Comparison of ENCODE assay signal across 17 cellular contexts in the genomic region with DNA sequence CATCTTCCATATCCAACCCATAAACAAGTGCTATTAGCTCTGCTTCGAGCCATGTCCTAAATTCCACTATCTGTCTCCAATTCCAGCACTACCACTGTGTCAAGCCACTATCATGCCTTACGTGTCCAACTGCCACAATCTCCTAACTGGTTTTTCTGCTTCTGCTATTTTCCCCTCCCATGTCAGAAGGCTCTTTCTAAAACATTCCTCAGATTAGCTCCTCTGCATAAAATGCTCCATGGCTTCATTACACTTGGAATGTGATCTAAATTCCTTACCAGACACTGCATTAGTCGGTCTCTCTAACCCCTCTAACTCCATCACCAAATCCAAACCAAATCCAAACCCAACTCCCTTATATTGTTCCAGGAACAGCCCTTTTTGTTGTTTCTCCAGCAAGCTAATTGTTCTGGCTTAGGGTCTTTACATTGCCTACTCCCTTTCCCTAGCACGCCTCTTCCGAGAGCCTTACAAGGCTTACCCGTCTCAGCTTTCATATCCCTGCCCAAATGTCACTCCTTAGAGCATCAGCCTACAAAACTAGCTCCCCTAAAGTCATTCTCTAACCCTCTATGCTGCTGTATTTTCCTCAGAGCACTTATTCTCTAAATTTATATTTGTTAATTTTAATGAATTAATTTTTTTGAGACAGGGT.
DNase-seq lines count a peak whose midpoint lies in the region; TF ChIP-seq lines count a peak whose summit lies in the region.
"Had no signal": no experiment of that assay in that cellular context is flagged by ENCODE, and none has a peak within 500 bp of the region (broad histone marks: within the 10 kb centered on the region; RNA-seq: fewer than 3 reads in every experiment).

No MANE protein-coding gene starts in this region.

- H3K4ac ChIP-seq in H9 (ENCODE audit: low read depth, low read length) (no peak overlapping the region), mesendoderm (ENCODE audit: low read depth, low read length) (no peak overlapping the region)

- H3K56ac ChIP-seq in H9 (ENCODE audit: insufficient read length, low read depth, low read length): no peak overlapping the region
- no peak overlapping the region for H3K56ac ChIP-seq in mesendoderm (ENCODE audit: low read length)

- intact Hi-C loops in prostate gland (cut with DNase I): no loop called here

- no peak overlapping the region for H2BK20ac ChIP-seq in H9 (ENCODE audit: low read depth, low read length, poor library complexity, severe bottlenecking)

- H3K27me3 ChIP-seq in H9 (ENCODE audit: insufficient read depth, low read length) (no peaks in the 10 kb centered on the region), mesendoderm (ENCODE audit: insufficient read depth, low read length, poor library complexity) (no peaks in the 10 kb centered on the region), smooth muscle cell (ENCODE audit: low read depth) (no peaks in the 10 kb centered on the region), prostate gland (replicated peaks; ENCODE audit: insufficient read depth) (no peaks in the 10 kb centered on the region)
- peaks cover 3% of the 10 kb centered on the region for H3K27me3 ChIP-seq in effector memory CD4-positive, alpha-beta T cell (replicated peaks; ENCODE audit: control insufficient read depth, insufficient read depth, low read length, poor library complexity, severe bottlenecking)
- H3K27me3 ChIP-seq: BE2C had no signal

- H3K36me3 Mint-ChIP-seq in H9 (ENCODE audit: insufficient read depth in 1 of 3, low read depth in 3 of 3): peaks cover 0 to 3% (median 0%) of the 10 kb centered on the region in 3 experiments; a peak in 2 of 7 replicates
- H3K36me3 Mint-ChIP-seq: CD8-positive, alpha-beta T cell; IgD-negative memory B cell had no signal

- no peaks in the 10 kb centered on the region for H3K23me2 ChIP-seq in H9 (ENCODE audit: insufficient read length, low read depth, low read length, poor library complexity, severe bottlenecking)

- peak overlapping the region; percentile 14 for H3K4me2 ChIP-seq in H9 (ENCODE audit: insufficient read depth, insufficient read length, low read length)
- no peak overlapping the region for H3K4me2 ChIP-seq in mesendoderm (ENCODE audit: low read length)
- H3K4me2 ChIP-seq in smooth muscle cell: peak overlapping the region; percentile 6

- H3K14ac ChIP-seq in H9 (ENCODE audit: insufficient read depth, low read length): no peak overlapping the region

- no peak overlapping the region for H3K23ac ChIP-seq in H9 (ENCODE audit: insufficient read length, low read depth, low read length)
- H3K23ac ChIP-seq in mesendoderm (ENCODE audit: low read length): no peak overlapping the region

- TF ChIP-seq POLR2A in prostate gland (IDR thresholded peaks at IDR 0.05): no peak

- no peak overlapping the region for H3K18ac ChIP-seq in H9 (ENCODE audit: insufficient read length, low read depth, low read length)
- no peak overlapping the region for H3K18ac ChIP-seq in mesendoderm (ENCODE audit: low read length)

- H2BK120ac ChIP-seq in H9 (ENCODE audit: low read depth, low read length, poor library complexity, severe bottlenecking) (no peak overlapping the region), mesendoderm (ENCODE audit: low read depth, low read length) (no peak overlapping the region)

- WGBS in H9 (ENCODE audit: extremely low coverage, insufficient read length, low lambda C conversion rate): 100% methylated on average over 1 of the region's 6 CpGs
- WGBS in mesendoderm (ENCODE audit: extremely low coverage, insufficient coverage, low lambda C conversion rate): 100% methylated on average over 1 of the region's 6 CpGs
- 45% methylated on average over 6 of the region's 6 CpGs for WGBS in smooth muscle cell (ENCODE audit: low lambda C conversion rate)
- WGBS in prostate gland: 91% methylated on average over 6 of the region's 6 CpGs

- H3K9ac ChIP-seq in H9 (ENCODE audit: extremely low read depth, insufficient read length, low read length) (no peak overlapping the region), mesendoderm (ENCODE audit: low read length) (no peak overlapping the region), smooth muscle cell (ENCODE audit: low read depth) (no peak overlapping the region)

- H3K79me1 ChIP-seq in H9 (ENCODE audit: insufficient read depth, low read depth, low read length, poor library complexity, severe bottlenecking) (no peaks in the 10 kb centered on the region), mesendoderm (ENCODE audit: low read length) (no peaks in the 10 kb centered on the region)

- H3K79me2 ChIP-seq in H9 (ENCODE audit: insufficient read depth, low read length): no peaks in the 10 kb centered on the region
- H3K79me2 ChIP-seq in mesendoderm (ENCODE audit: control insufficient read depth, insufficient read depth, low read length): no peaks in the 10 kb centered on the region
- H3K79me2 ChIP-seq in smooth muscle cell (ENCODE audit: low read depth): no peaks in the 10 kb centered on the region

- no peak overlapping the region for H3K27ac ChIP-seq in H9 (ENCODE audit: insufficient read length, low read depth, low read length)
- no peak overlapping the region for H3K27ac ChIP-seq in mesendoderm (ENCODE audit: low read depth, low read length)
- no peak overlapping the region for H3K27ac ChIP-seq in smooth muscle cell (ENCODE audit: low read depth)
- H3K27ac ChIP-seq in effector memory CD4-positive, alpha-beta T cell (ENCODE audit: insufficient read depth, low read length, poor library complexity, severe bottlenecking): no peak overlapping the region
- no peak overlapping the region for H3K27ac ChIP-seq in prostate gland
- H3K27ac ChIP-seq: C4-2B had no signal

- H2BK15ac ChIP-seq in H9 (ENCODE audit: low read depth, low read length) (no peak overlapping the region), mesendoderm (replicated peaks; ENCODE audit: low read depth) (no peak overlapping the region)

- H2BK12ac ChIP-seq in H9 (ENCODE audit: insufficient read length, low read depth, low read length): no peak overlapping the region

- TF ChIP-seq CTCF in H9 (conservative IDR thresholded peaks at IDR 0.05) (no peak), epithelial cell of esophagus (IDR thresholded peaks at IDR 0.05; ENCODE audit: insufficient read depth, low read depth, low read length, missing control alignments) (no peak), smooth muscle cell (IDR thresholded peaks at IDR 0.05; ENCODE audit: borderline replicate concordance, insufficient read depth, poor library complexity, severe bottlenecking) (no peak), prostate gland (IDR thresholded peaks at IDR 0.05) (no peak)

- no peak overlapping the region for H4K91ac ChIP-seq in H9 (ENCODE audit: insufficient read length, low read depth, low read length)

- DNase-seq in H9 (no peak), epithelial cell of esophagus (ENCODE audit: low read depth) (peak; percentile 10), mesendoderm (peak; percentile 82), smooth muscle cell (lab: John Stamatoyannopoulos, UW; ENCODE audit: unreplicated experiment) (no peak), activated gamma-delta T cell (lab: John Stamatoyannopoulos, UW) (no peak), prostate gland (ENCODE audit: low spot score) (no peak)
- no peak for DNase-seq in effector memory CD4-positive, alpha-beta T cell
- DNase-seq: BE2C; CD8-positive, alpha-beta T cell; COR-L47; DMS153; DMS79 treated with DMSO at 0.1 percent for 48 hours; EL; GDM1; H7 had no signal

- no peak overlapping the region for H2AK5ac ChIP-seq in H9 (ENCODE audit: insufficient read length, low read length)
- no peak overlapping the region for H2AK5ac ChIP-seq in mesendoderm (ENCODE audit: low read length)

- H4K8ac ChIP-seq in H9 (replicated peaks; ENCODE audit: insufficient read length, low read depth, low read length): no peak overlapping the region
- no peak overlapping the region for H4K8ac ChIP-seq in mesendoderm (ENCODE audit: low read depth, low read length)

- H3K9me3 ChIP-seq in H9 (ENCODE audit: control insufficient read depth, low read depth, low read length) (no peaks in the 10 kb centered on the region), smooth muscle cell (replicated peaks; ENCODE audit: low read depth) (no peaks in the 10 kb centered on the region), prostate gland (no peaks in the 10 kb centered on the region)
- H3K9me3 ChIP-seq in effector memory CD4-positive, alpha-beta T cell (ENCODE audit: control insufficient read depth, low read length): no peaks in the 10 kb centered on the region
- H3K9me3 ChIP-seq: BE2C had no signal

- H3K9me3 Mint-ChIP-seq in H9: no peaks in the 10 kb centered on the region
- H3K9me3 Mint-ChIP-seq: CD8-positive, alpha-beta T cell; IgD-negative memory B cell had no signal

- H3K36me3 ChIP-seq in mesendoderm (ENCODE audit: control insufficient read depth, insufficient read depth, low read length) (no peaks in the 10 kb centered on the region), smooth muscle cell (ENCODE audit: low read depth) (no peaks in the 10 kb centered on the region), prostate gland (no peaks in the 10 kb centered on the region)
- no peaks in the 10 kb centered on the region for H3K36me3 ChIP-seq in effector memory CD4-positive, alpha-beta T cell (ENCODE audit: control insufficient read depth, insufficient read depth, low read length)
- H3K36me3 ChIP-seq: BE2C had no signal

- H4K5ac ChIP-seq in H9 (ENCODE audit: insufficient read length, low read depth, low read length): no peak overlapping the region
- H4K5ac ChIP-seq in mesendoderm (ENCODE audit: low read length): no peak overlapping the region

- peaks cover 8% of the 10 kb centered on the region; the same call in 1 of the 2 replicates for H3K4me1 ChIP-seq in H9 (ENCODE audit: insufficient read depth, low read length)
- peaks cover 2% of the 10 kb centered on the region for H3K4me1 ChIP-seq in mesendoderm (ENCODE audit: control insufficient read depth, low read depth, low read length)
- peaks cover 10% of the 10 kb centered on the region for H3K4me1 ChIP-seq in smooth muscle cell (ENCODE audit: low read depth)
- H3K4me1 ChIP-seq in effector memory CD4-positive, alpha-beta T cell (ENCODE audit: control insufficient read depth, insufficient read depth, low read length, poor library complexity, severe bottlenecking): no peaks in the 10 kb centered on the region
- H3K4me1 ChIP-seq in prostate gland (replicated peaks): no peaks in the 10 kb centered on the region
- H3K4me1 ChIP-seq: BE2C had no signal

- H3K27me3 Mint-ChIP-seq in H9 (ENCODE audit: low read depth): no peaks in the 10 kb centered on the region
- H3K27me3 Mint-ChIP-seq: IgD-negative memory B cell had no signal

- H4K20me1 ChIP-seq in H9 (ENCODE audit: control insufficient read depth, insufficient read depth, insufficient read length): no peaks in the 10 kb centered on the region
- no peaks in the 10 kb centered on the region for H4K20me1 ChIP-seq in smooth muscle cell (ENCODE audit: low read depth)

- H3T11ph ChIP-seq in H9 (ENCODE audit: low read length): no peak overlapping the region

- H3K27ac Mint-ChIP-seq in H9: no peak overlapping the region
- H3K27ac Mint-ChIP-seq: CD8-positive, alpha-beta T cell; IgD-negative memory B cell had no signal

- H3K4me3 Mint-ChIP-seq in H9: no peak overlapping the region
- H3K4me3 Mint-ChIP-seq: CD8-positive, alpha-beta T cell; IgD-negative memory B cell had no signal

- no peak overlapping the region for H2BK5ac ChIP-seq in H9 (ENCODE audit: insufficient read length, low read length)
- no peak overlapping the region for H2BK5ac ChIP-seq in mesendoderm (ENCODE audit: low read length)

- peaks cover 3 to 5% of the 10 kb centered on the region in 2 experiments; a peak in 3 of 4 replicates for H3K4me1 Mint-ChIP-seq in H9

- no peak overlapping the region for H3K4me3 ChIP-seq in epithelial cell of esophagus (ENCODE audit: low read length)
- no peak overlapping the region for H3K4me3 ChIP-seq in mesendoderm (ENCODE audit: low read length)
- no peak overlapping the region for H3K4me3 ChIP-seq in smooth muscle cell
- H3K4me3 ChIP-seq in effector memory CD4-positive, alpha-beta T cell (ENCODE audit: insufficient read depth, low read depth, low read length, poor library complexity, severe bottlenecking): no peak overlapping the region
- no peak overlapping the region for H3K4me3 ChIP-seq in prostate gland

- H2AFZ ChIP-seq in H9 (ENCODE audit: low read length): no peak overlapping the region
- no peak overlapping the region for H2AFZ ChIP-seq in smooth muscle cell (ENCODE audit: low read depth)

- peaks cover 14% of the 10 kb centered on the region for H3F3A ChIP-seq in smooth muscle cell (ENCODE audit: low read depth)

Comparison
In these comparisons a context has a peak if more than half of its experiments do, and no peak if none do; other contexts are left out.
1. DNase-seq: peak in epithelial cell of esophagus (single experiment) and mesendoderm (single experiment); none in H9 (single experiment), smooth muscle cell (single experiment), activated gamma-delta T cell (single experiment), effector memory CD4-positive, alpha-beta T cell (0 of 3) and prostate gland (single experiment).